Comparison of ENCODE assay signal across 8 cellular contexts in genomic region chr2:38959938-38960608, GRCh38.
DNase-seq lines count a peak whose midpoint lies in the region; ATAC-seq and TF ChIP-seq lines count a peak whose summit lies in the region.

No MANE protein-coding gene starts in this region.

- H3K27ac ChIP-seq in HUES64 (ENCODE audit: low read depth, low read length) (no peak overlapping the region), gastroesophageal sphincter (peak overlapping the region in 2 of 4 donors; percentile 38 to 41), ovary (peak overlapping the region in 1 of 2 donors; percentile 58), substantia nigra (ENCODE audit: low read depth, low read length, poor library complexity, severe bottlenecking) (no peak overlapping the region)

- H3K4me1 ChIP-seq in HUES64 (ENCODE audit: insufficient read depth, low read length) (no peaks in the 10 kb centered on the region), gastroesophageal sphincter (peaks cover 0 to 15% (median 5%) of the 10 kb centered on the region in 3 donors), ovary (ENCODE audit: insufficient read depth) (peaks cover 10% of the 10 kb centered on the region)

- DNase-seq in activated gamma-delta T cell treated with anti-CD3 and anti-CD28 coated beads, Interleukin-2, amount 50 U/mL, for 16 hours (ENCODE audit: low read depth) = peak; percentile 36
- DNase-seq in ovary = peak; percentile 86 to 91 (median 87)
- peak in 27 of 49 donors; percentile 2 to 58 (median 18) for DNase-seq in substantia nigra (lab: John Stamatoyannopoulos, UW)
- DNase-seq in NCI-H146 treated with DMSO at 0.1 percent for 48 hours (lab: John Stamatoyannopoulos, UW; ENCODE audit: unreplicated experiment) = no peak

- 52% methylated on average over 89 of the region's 97 CpGs for WGBS in HUES64
- no CpG with 5 or more reads among the region's 97 CpGs for WGBS in gastroesophageal sphincter (ENCODE audit: low coverage in 1 of 2), 2 donors
- WGBS in ovary, 3 donors = 4 to 7% (median 5%) methylated on average over 77 to 97 of the region's 97 CpGs

- H3K9me3 ChIP-seq in HUES64 (ENCODE audit: insufficient read depth, low read depth, low read length) (no peaks in the 10 kb centered on the region), gastroesophageal sphincter (no peaks in the 10 kb centered on the region), ovary (no peaks in the 10 kb centered on the region)

- intact Hi-C loops in ovary (cut with DNase I) = loop anchor here in 1 of 4 donors (10.0 kb wide), 1 partner anchor 75 kb away; no protein-coding TSS in a partner anchor

- H3K9ac ChIP-seq in HUES64 (ENCODE audit: low read depth, low read length) = peak overlapping the region; percentile 62

- H3K27me3 ChIP-seq in HUES64 (ENCODE audit: insufficient read depth, low read length) = peaks cover 28% of the 10 kb centered on the region
- H3K27me3 ChIP-seq in gastroesophageal sphincter = no peaks in the 10 kb centered on the region
- H3K27me3 ChIP-seq in ovary = no peaks in the 10 kb centered on the region

- H3K36me3 ChIP-seq in HUES64 (ENCODE audit: insufficient read depth, low read length) (no peaks in the 10 kb centered on the region), gastroesophageal sphincter (no peaks in the 10 kb centered on the region), ovary (no peaks in the 10 kb centered on the region)

- no peak for TF ChIP-seq POLR2A in gastroesophageal sphincter (IDR thresholded peaks at IDR 0.05)
- TF ChIP-seq POLR2A in ovary (IDR thresholded peaks at IDR 0.05) = no peak

- H3K4me3 ChIP-seq in HUES64 (ENCODE audit: low read length) = peak overlapping the region; percentile 55
- H3K4me3 ChIP-seq in gastroesophageal sphincter = peak overlapping the region; percentile 15 to 55
- H3K4me3 ChIP-seq in ovary = peak overlapping the region; percentile 51

- peak in 2 of 4 experiments; percentile 0 to 38 for TF ChIP-seq CTCF in gastroesophageal sphincter (IDR thresholded peaks at IDR 0.05)
- TF ChIP-seq CTCF in ovary (IDR thresholded peaks at IDR 0.05) = peak in 2 of 3 donors; percentile 33 to 50

- ATAC-seq in GM18868 (IDR thresholded peaks at IDR 0.05; ENCODE audit: unreplicated experiment) (peak; percentile 84), gastroesophageal sphincter (peak; percentile 94), HG02588 (IDR thresholded peaks at IDR 0.05; ENCODE audit: unreplicated experiment) (no peak)

- TF ChIP-seq EP300 in gastroesophageal sphincter (IDR thresholded peaks at IDR 0.05) = no peak
- TF ChIP-seq EP300 in ovary (IDR thresholded peaks at IDR 0.05) = no peak
